In genomic region chr21:36163780-36164426, GRCh38 we compare ENCODE assay signal across 14 cellular contexts. TPM values are rescaled to one million over a fixed set of nuclear protein-coding genes. Genes with fewer than 3 reads are reported as not detected.
DNase-seq lines count a peak whose midpoint lies in the region; ATAC-seq, FAIRE-seq and TF ChIP-seq lines count a peak whose summit lies in the region.
"Had no signal": no experiment of that assay in that cellular context is flagged by ENCODE, and none has a peak within 500 bp of the region (broad histone marks: within the 10 kb centered on the region; RNA-seq: fewer than 3 reads in every experiment).

No MANE protein-coding gene starts in this region.

- DNase-seq in Right ventricle myocardium superior = no peak
- no peak for DNase-seq in Right ventricle myocardium inferior (ENCODE audit: missing footprints)
- peak; percentile 67 for DNase-seq in NCI-H2107 treated with DMSO at 0.1 percent for 48 hours (lab: John Stamatoyannopoulos, UW; ENCODE audit: unreplicated experiment)
- DNase-seq in K562 (ENCODE audit: extremely low read depth in 1 of 4, low spot score in 3 of 4) = no peak
- no peak for DNase-seq in upper lobe of right lung
- DNase-seq in uterus = no peak
- no peak for DNase-seq in mesenchymal stem cell
- DNase-seq: activated CD8-positive, alpha-beta memory T cell treated with anti-CD3 and anti-CD28 coated beads, Interleukin-2, amount 50 U/mL, for 4 hours; activated naive CD8-positive, alpha-beta T cell treated with anti-CD3 and anti-CD28 coated beads, Interleukin-2, amount 10 ng/mL, durations not matched to agents 7 days and 5 days; NCI-H1930; stimulated activated CD4-positive, alpha-beta T cell treated with anti-CD3 and anti-CD28 coated beads, Interleukin-2, amount 100 ng/mL, for 24 hours had no signal

- intact Hi-C loops in Right ventricle myocardium superior (cut with DNase I) (no loop called here), Right ventricle myocardium inferior (cut with DNase I) (no loop called here), K562 (cut with micrococcal nuclease) (no loop called here), upper lobe of right lung (cut with DNase I) (no loop called here), uterus (cut with DNase I; ENCODE audit: low total_unique reads) (no loop called here)

- H3K18ac ChIP-seq in mesenchymal stem cell (ENCODE audit: low read depth in 1 of 2, low read length in 2 of 2) = no peak overlapping the region

- peaks cover 19% of the 10 kb centered on the region for H3K79me1 ChIP-seq in mesenchymal stem cell (replicated peaks; ENCODE audit: low read length, poor library complexity, severe bottlenecking)

- H3K4me2 ChIP-seq in K562 (ENCODE audit: insufficient read depth, low read length) = no peak overlapping the region
- H3K4me2 ChIP-seq in mesenchymal stem cell (ENCODE audit: low read length, poor library complexity, severe bottlenecking) = no peak overlapping the region

- no peak overlapping the region for H3K4ac ChIP-seq in mesenchymal stem cell (ENCODE audit: low read depth in 1 of 2, low read length in 2 of 2)

- no peaks in the 10 kb centered on the region for H3K9me3 ChIP-seq in K562 (replicated peaks; ENCODE audit: control insufficient read depth, insufficient read depth, low read depth, low read length)
- H3K9me3 ChIP-seq in upper lobe of right lung = no peaks in the 10 kb centered on the region
- no peaks in the 10 kb centered on the region for H3K9me3 ChIP-seq in uterus
- no peaks in the 10 kb centered on the region for H3K9me3 ChIP-seq in mesenchymal stem cell (ENCODE audit: control insufficient read depth, low read length)
- H3K9me3 ChIP-seq: pancreas had no signal

- H4K91ac ChIP-seq in mesenchymal stem cell (ENCODE audit: low read length) = no peak overlapping the region

- H3K14ac ChIP-seq in mesenchymal stem cell (ENCODE audit: low read length in 2 of 2) = no peak overlapping the region

- TF ChIP-seq EP300 in K562 (IDR thresholded peaks at IDR 0.05; ENCODE audit: low read length) = no peak

- CTCF ChIA-PET in K562 (lab: Yijun Ruan, JAX; ENCODE audit: low intra/inter-chr PET ratio) = interaction anchor here (1.2 kb wide), 1 partner anchor 46 kb away, joined by 3 read pairs; no protein-coding TSS in a partner anchor

- no peak overlapping the region for H2BK15ac ChIP-seq in mesenchymal stem cell (ENCODE audit: low read depth, poor library complexity, severe bottlenecking)

- no peaks in the 10 kb centered on the region for H3K9me1 ChIP-seq in K562 (ENCODE audit: control insufficient read depth, insufficient read depth, low read length)

- H3K23ac ChIP-seq in mesenchymal stem cell (ENCODE audit: low read length in 2 of 2) = no peak overlapping the region

- H3K79me2 ChIP-seq in K562 (ENCODE audit: control insufficient read depth, insufficient read depth, low read length) = no peaks in the 10 kb centered on the region

- POLR2A ChIA-PET in K562 (lab: Yijun Ruan, JAX) = interaction anchor here (0.6 to 2.0 kb wide), 4 partner anchors 10 to 256 kb away, joined by 3 to 11 read pairs (median 3); no protein-coding TSS in a partner anchor

- no peak overlapping the region for H3K27ac ChIP-seq in K562 (ENCODE audit: extremely low read depth, low read depth, low read length)
- no peak overlapping the region for H3K27ac ChIP-seq in upper lobe of right lung
- H3K27ac ChIP-seq in uterus = no peak overlapping the region
- H3K27ac ChIP-seq in mesenchymal stem cell (ENCODE audit: low read length, poor library complexity, severe bottlenecking) = no peak overlapping the region

- ATAC-seq in Right ventricle myocardium superior (ENCODE audit: poor library complexity) = peak; percentile 19
- ATAC-seq in Right ventricle myocardium inferior = no peak
- no peak for ATAC-seq in K562
- peak; percentile 52 for ATAC-seq in upper lobe of right lung
- ATAC-seq in HG02885 (IDR thresholded peaks at IDR 0.05; ENCODE audit: poor library complexity, unreplicated experiment) = no peak
- ATAC-seq: HCT116 had no signal

- WGBS in K562 (ENCODE audit: insufficient coverage, low coverage, missing lambda C conversion rate) = 14% methylated on average over 7 of the region's 7 CpGs
- WGBS in mesenchymal stem cell = 90% methylated on average over 7 of the region's 7 CpGs

- H2BK12ac ChIP-seq in mesenchymal stem cell (ENCODE audit: low read length in 2 of 2) = no peak overlapping the region

- FAIRE-seq in K562 (lab: Jason Lieb, UNC) = no peak
- FAIRE-seq: pancreas had no signal

- TF ChIP-seq RAD21 in K562 (CRISPR knock-in tag; conservative IDR thresholded peaks at IDR 0.05 in 1 of 2, IDR thresholded peaks at IDR 0.05 in 1 of 2) = no peak

- H2BK120ac ChIP-seq in mesenchymal stem cell (ENCODE audit: low read depth, low read length) = no peak overlapping the region

- H3K27me3 ChIP-seq in K562 (ENCODE audit: control insufficient read depth in 2 of 2, insufficient read depth in 2 of 2, low read length in 2 of 2) = peaks cover 6 to 27% of the 10 kb centered on the region in 2 experiments; a peak in 4 of 5 replicates
- no peaks in the 10 kb centered on the region for H3K27me3 ChIP-seq in upper lobe of right lung
- no peaks in the 10 kb centered on the region for H3K27me3 ChIP-seq in uterus
- H3K27me3 ChIP-seq in mesenchymal stem cell (ENCODE audit: control insufficient read depth in 1 of 2, insufficient read depth in 1 of 2, low read length in 2 of 2) = no peaks in the 10 kb centered on the region
- H3K27me3 ChIP-seq: pancreas had no signal

- H4K20me1 ChIP-seq in K562 (replicated peaks; ENCODE audit: control insufficient read depth, insufficient read depth, low read length) = no peaks in the 10 kb centered on the region

- no peak overlapping the region for H2AK5ac ChIP-seq in mesenchymal stem cell (ENCODE audit: low read length, severe bottlenecking)

- H3K4me3 ChIP-seq in K562 (no peak overlapping the region), upper lobe of right lung (no peak overlapping the region), uterus (no peak overlapping the region), mesenchymal stem cell (ENCODE audit: insufficient read depth in 1 of 2, low read depth in 1 of 2, low read length in 2 of 2) (no peak overlapping the region)
- H3K4me3 ChIP-seq: pancreas had no signal

- no peak overlapping the region for H2BK5ac ChIP-seq in mesenchymal stem cell (ENCODE audit: low read depth, low read length, poor library complexity, severe bottlenecking)

- no peak overlapping the region for H3K9ac ChIP-seq in K562 (ENCODE audit: insufficient read depth in 1 of 2, low read depth in 2 of 2, low read length in 2 of 2)
- no peak overlapping the region for H3K9ac ChIP-seq in mesenchymal stem cell (ENCODE audit: low read length)

- H4K8ac ChIP-seq in mesenchymal stem cell (ENCODE audit: low read length) = no peak overlapping the region

- no peak overlapping the region for H2AFZ ChIP-seq in K562 (ENCODE audit: low read depth, low read length)
- no peak overlapping the region for H2AFZ ChIP-seq in mesenchymal stem cell (ENCODE audit: low read depth, low read length)

- in situ Hi-C loops in K562 (cut with MboI) = no loop called here

- no TSS peak for BruUV-seq in K562 (replicated peaks; lab: Mats Ljungman, UMichigan)

- TF ChIP-seq POLR2A in K562 (conservative IDR thresholded peaks at IDR 0.05) (no peak), uterus (IDR thresholded peaks at IDR 0.05) (no peak)

- peaks cover 0 to 3% of the 10 kb centered on the region in 2 experiments; a peak in 3 of 5 replicates for H3K4me1 ChIP-seq in K562 (replicated peaks in 1 of 2; ENCODE audit: control insufficient read depth in 2 of 2, insufficient read depth in 2 of 2, low read length in 2 of 2)
- H3K4me1 ChIP-seq in upper lobe of right lung = peaks cover 13% of the 10 kb centered on the region
- no peaks in the 10 kb centered on the region for H3K4me1 ChIP-seq in uterus
- peaks cover 4% of the 10 kb centered on the region for H3K4me1 ChIP-seq in mesenchymal stem cell (ENCODE audit: control insufficient read depth, insufficient read depth, low read depth, low read length)

- H3K36me3 ChIP-seq in K562 (ENCODE audit: control insufficient read depth, insufficient read depth, low read length) (no peaks in the 10 kb centered on the region), upper lobe of right lung (no peaks in the 10 kb centered on the region), uterus (no peaks in the 10 kb centered on the region), mesenchymal stem cell (ENCODE audit: control insufficient read depth in 1 of 2, insufficient read depth in 2 of 2, low read depth in 1 of 2, low read length in 2 of 2) (peaks cover 11 to 32% of the 10 kb centered on the region in 2 experiments)
- H3K36me3 ChIP-seq: pancreas had no signal

- no peak for TF ChIP-seq CTCF in K562 (IDR thresholded peaks at IDR 0.05 in 2 of 3, conservative IDR thresholded peaks at IDR 0.05 in 1 of 3; ENCODE audit: insufficient read depth in 2 of 3, low read depth in 1 of 3, low read length in 3 of 3)
- no peak for TF ChIP-seq CTCF in upper lobe of right lung (IDR thresholded peaks at IDR 0.05)
- no peak for TF ChIP-seq CTCF in uterus (IDR thresholded peaks at IDR 0.05)

RNA-seq across cellular contexts. Expression of gene DOP1B, which starts 7.3 kb away (rescaled TPM):
- total RNA-seq in Right ventricle myocardium superior (14.1 TPM), Right ventricle myocardium inferior (17.9 TPM), K562 (2014; rRNA removed) (0.32 and 0.41 TPM in 2 replicates), K562 (2014; rRNA removed; fragmentation: Illumina TruSeq; extraction: Trizol) (1.2 and 1.4 TPM in 2 replicates), K562 (2015; rRNA removed; fragmentation: Illumina TruSeq; extraction: Trizol) (0.58 and 0.79 TPM in 2 replicates), K562 (2021) (1.8 and 2.2 TPM in 2 replicates), upper lobe of right lung (19.0 TPM), uterus (10 to 100 TPM in 3 of 4 donors, 1 to 10 TPM in 1; 3.8 to 18.7 (median 14.9) TPM)
- total RNA-seq in K562 (2011; cell fraction: chromatin; rRNA removed; ENCODE audit: low replicate concordance) = 1.3 and 1.7 TPM in 2 replicates
- total RNA-seq in K562 (2011; cell fraction: nucleolus; rRNA removed) = 1.2 and 1.8 TPM in 2 replicates
- 1.2 and 2.0 TPM in 2 replicates for total RNA-seq in K562 (2011; cell fraction: nucleoplasm; rRNA removed)
- polyA plus RNA-seq in K562 (2011; rRNA removed) (0.75 and 1.1 TPM in 2 replicates), K562 (2014; fragmentation: Illumina TruSeq; extraction: Trizol) (0.64 and 0.68 TPM in 2 replicates), K562 (2014; fragmentation: Nextera tagmentation; extraction: Ambion mirVana) (under 1 TPM; 0.04 to 0.06 TPM), K562 (2014; rRNA removed) (0.45 and 0.76 TPM in 2 replicates)
- polyA plus RNA-seq in K562 (2011; cell fraction: cytosol; rRNA removed) = 0.58 and 1.6 TPM in 2 replicates
- polyA plus RNA-seq in K562 (2011; cell fraction: nucleus; rRNA removed) = 0.65 and 2.5 TPM in 2 replicates
- polyA plus RNA-seq in K562 (2012) = 1.0 and 2.3 TPM in 2 replicates
- polyA minus RNA-seq in K562 (2011; rRNA and poly(A)+ RNA removed) = 0.28 and 2.0 TPM in 2 replicates
- polyA minus RNA-seq in K562 (2011; cell fraction: cytosol; rRNA and poly(A)+ RNA removed) = 0.67 and 2.3 TPM in 2 replicates
- 0.94 and 3.0 TPM in 2 replicates for polyA minus RNA-seq in K562 (2011; cell fraction: nucleus; rRNA and poly(A)+ RNA removed)
- 1.8 TPM for polyA plus RNA-seq in mesenchymal stem cell (2013, experiment 1 of 2)
- polyA plus RNA-seq in mesenchymal stem cell (2013, experiment 2 of 2) = 1.8 TPM

RNA-seq across cellular contexts. Expression of gene CBR3, which starts 29.0 kb away (rescaled TPM):
- total RNA-seq in Right ventricle myocardium superior = 2.1 TPM
- 2.5 TPM for total RNA-seq in Right ventricle myocardium inferior
- not detected in 2 replicates for total RNA-seq in K562 (2011; cell fraction: chromatin; rRNA removed; ENCODE audit: low replicate concordance)
- not detected in 2 replicates for total RNA-seq in K562 (2011; cell fraction: nucleolus; rRNA removed)
- total RNA-seq in K562 (2011; cell fraction: nucleoplasm; rRNA removed) = not detected in 2 replicates
- total RNA-seq in K562 (2014; rRNA removed) = not detected in 2 replicates
- not detected in 2 replicates for total RNA-seq in K562 (2014; rRNA removed; fragmentation: Illumina TruSeq; extraction: Trizol)
- total RNA-seq in K562 (2015; rRNA removed; fragmentation: Illumina TruSeq; extraction: Trizol) = not detected in 2 replicates
- total RNA-seq in K562 (2021) = 0.16 TPM in 1 of 2 replicates, not detected in the other
- not detected in 2 replicates for polyA plus RNA-seq in K562 (2011; rRNA removed)
- not detected in 2 replicates for polyA plus RNA-seq in K562 (2011; cell fraction: cytosol; rRNA removed)
- not detected in 2 replicates for polyA plus RNA-seq in K562 (2011; cell fraction: nucleus; rRNA removed)
- polyA plus RNA-seq in K562 (2012) = not detected in 2 replicates
- polyA plus RNA-seq in K562 (2014; fragmentation: Illumina TruSeq; extraction: Trizol) = not detected in 2 replicates
- polyA plus RNA-seq in K562 (2014; fragmentation: Nextera tagmentation; extraction: Ambion mirVana) = not detected
- not detected in 2 replicates for polyA plus RNA-seq in K562 (2014; rRNA removed)
- polyA minus RNA-seq in K562 (2011; rRNA and poly(A)+ RNA removed) = not detected in 2 replicates
- not detected in 2 replicates for polyA minus RNA-seq in K562 (2011; cell fraction: cytosol; rRNA and poly(A)+ RNA removed)
- not detected in 2 replicates for polyA minus RNA-seq in K562 (2011; cell fraction: nucleus; rRNA and poly(A)+ RNA removed)
- 4.1 TPM for total RNA-seq in upper lobe of right lung
- 1 to 10 TPM; 2.6 to 7.3 (median 5.2) TPM for total RNA-seq in uterus
- 4.1 TPM for polyA plus RNA-seq in mesenchymal stem cell (2013, experiment 1 of 2)
- 4.1 TPM for polyA plus RNA-seq in mesenchymal stem cell (2013, experiment 2 of 2)

Comparison
In these comparisons a context has a peak if more than half of its experiments do, and no peak if none do; other contexts are left out.
1. ATAC-seq: peak in Right ventricle myocardium superior (single experiment) and upper lobe of right lung (single experiment); none in Right ventricle myocardium inferior (single experiment), K562 (single experiment) and HG02885 (single experiment).